ENCODE assay signal across 12 cellular contexts in genomic region chr15:81111510-81112375, GRCh38. TPM values are rescaled to one million over a fixed set of nuclear protein-coding genes. Genes with fewer than 3 reads are reported as not detected.
DNase-seq lines count a peak whose midpoint lies in the region; ATAC-seq, FAIRE-seq and TF ChIP-seq lines count a peak whose summit lies in the region.
"Had no signal": no experiment of that assay in that cellular context is flagged by ENCODE, and none has a peak within 500 bp of the region (broad histone marks: within the 10 kb centered on the region; RNA-seq: fewer than 3 reads in every experiment).

No MANE protein-coding gene starts in this region.

- no peak overlapping the region for H2BK15ac ChIP-seq in H1 (ENCODE audit: low read length)

- WGBS in H1 (ENCODE audit: extremely low coverage in 1 of 2, insufficient coverage in 1 of 2, insufficient read length in 1 of 2, insufficient replicate concordance in 2 of 2, low coverage in 1 of 2, low lambda C conversion rate in 2 of 2, missing lambda C conversion rate in 1 of 2), 2 experiments: 86% methylated on average over 6 of the region's 6 CpGs; no CpG with 5 or more reads in 1 of the 2 experiments
- WGBS in transverse colon (ENCODE audit: low coverage in 1 of 2), 2 donors: 61 to 66% methylated on average over 4 to 6 of the region's 6 CpGs

- TF ChIP-seq EP300 in H1 (IDR thresholded peaks at IDR 0.05; ENCODE audit: borderline replicate concordance in 1 of 2, low read depth in 2 of 2, low read length in 2 of 2): no peak
- TF ChIP-seq EP300 in transverse colon (IDR thresholded peaks at IDR 0.05; ENCODE audit: low read depth): no peak

- no peak overlapping the region for H3K56ac ChIP-seq in H1 (replicated peaks; ENCODE audit: insufficient read length, low read depth, low read length)

- no peaks in the 10 kb centered on the region for H3K36me3 ChIP-seq in H1 (ENCODE audit: control insufficient read depth in 2 of 4, insufficient read depth in 4 of 4, low read length in 3 of 4)
- no peaks in the 10 kb centered on the region for H3K36me3 ChIP-seq in transverse colon

- H2BK12ac ChIP-seq in H1 (ENCODE audit: low read depth, low read length): no peak overlapping the region

- H3K4me2 ChIP-seq in H1 (ENCODE audit: insufficient read depth in 1 of 2, low read depth in 2 of 2, low read length in 2 of 2): no peak overlapping the region

- no peak overlapping the region; the same call in 1 of the 2 replicates for H2AK5ac ChIP-seq in H1 (ENCODE audit: low read depth, low read length)

- TF ChIP-seq RAD21 in H1 (IDR thresholded peaks at IDR 0.05 in 1 of 2, conservative IDR thresholded peaks at IDR 0.05 in 1 of 2; ENCODE audit: low read depth in 2 of 2, low read length in 2 of 2): no peak

- H4K5ac ChIP-seq in H1 (ENCODE audit: insufficient read length, low read depth, low read length): no peak overlapping the region

- H3K23me2 ChIP-seq in H1 (ENCODE audit: low read depth, low read length): no peaks in the 10 kb centered on the region

- H4K20me1 ChIP-seq in H1 (replicated peaks in 1 of 2; ENCODE audit: control insufficient read depth in 1 of 2, insufficient read depth in 2 of 2, low read length in 2 of 2): no peaks in the 10 kb centered on the region

- H3K27me3 ChIP-seq in H1 (replicated peaks in 1 of 4; ENCODE audit: control insufficient read depth in 3 of 4, extremely low read depth in 1 of 4, insufficient read depth in 3 of 4, low read length in 3 of 4) (no peaks in the 10 kb centered on the region), transverse colon (peaks cover 25% of the 10 kb centered on the region)

- H2AFZ ChIP-seq in H1 (ENCODE audit: low read length): peak overlapping the region; percentile 85

- H3K14ac ChIP-seq in H1 (ENCODE audit: insufficient read length): no peak overlapping the region

- TF ChIP-seq CTCF in H1 (IDR thresholded peaks at IDR 0.05; ENCODE audit: control extremely low read depth in 1 of 3, insufficient read depth in 1 of 3, low read depth in 1 of 3, low read length in 3 of 3) (no peak), transverse colon (IDR thresholded peaks at IDR 0.05) (no peak)

- no peak overlapping the region for H4K91ac ChIP-seq in H1 (replicated peaks; ENCODE audit: insufficient read length, low read length)

- no peak for TF ChIP-seq POLR2A in H1 (IDR thresholded peaks at IDR 0.05; ENCODE audit: control extremely low read depth in 1 of 2, low read depth in 2 of 2, low read length in 2 of 2)
- no peak for TF ChIP-seq POLR2A in transverse colon (IDR thresholded peaks at IDR 0.05)

- ATAC-seq in GM18508 (IDR thresholded peaks at IDR 0.05; ENCODE audit: insufficient read depth, unreplicated experiment): peak; percentile 81
- ATAC-seq in GM21390 (IDR thresholded peaks at IDR 0.05; ENCODE audit: unreplicated experiment): peak; percentile 92
- ATAC-seq in HG03097 (IDR thresholded peaks at IDR 0.05; ENCODE audit: low FRiP score, unreplicated experiment): peak; percentile 63
- ATAC-seq in Right ventricle myocardium superior (ENCODE audit: poor library complexity): no peak

- peaks cover 1 to 5% (median 3%) of the 10 kb centered on the region in 4 experiments; a peak in 4 of 7 replicates for H3K4me1 ChIP-seq in H1 (replicated peaks in 1 of 4; ENCODE audit: control insufficient read depth in 3 of 4, insufficient read depth in 4 of 4, low read length in 3 of 4)
- H3K4me1 ChIP-seq in transverse colon: no peaks in the 10 kb centered on the region

- POLR2A ChIA-PET in H1 (lab: Charles Lee; ENCODE audit: partially characterized antibody): no interaction called here

- no peak overlapping the region for H2BK20ac ChIP-seq in H1 (ENCODE audit: low read length)

- H2BK5ac ChIP-seq in H1 (ENCODE audit: low read depth, low read length): no peak overlapping the region

- no peak overlapping the region for H3K9ac ChIP-seq in H1 (replicated peaks in 1 of 4; ENCODE audit: extremely low read depth in 1 of 4, low read depth in 3 of 4, low read length in 3 of 4)

- no peak overlapping the region for H3K4ac ChIP-seq in H1 (replicated peaks; ENCODE audit: insufficient read length, low read depth, low read length)

- no peak overlapping the region for H3K18ac ChIP-seq in H1 (ENCODE audit: extremely low read depth, low read length)

- intact Hi-C loops in cardiac septum (cut with DNase I) (no loop called here), transverse colon (cut with DNase I; ENCODE audit: low total_unique reads) (no loop called here), Right ventricle myocardium superior (cut with DNase I) (no loop called here)

- DNase-seq in H1 (ENCODE audit: low read depth in 1 of 2, low spot score in 2 of 2) (no peak), cardiac septum (ENCODE audit: low spot score) (no peak), transverse colon (no peak), Right ventricle myocardium superior (no peak)
- no peak for DNase-seq in activated CD4-positive, alpha-beta T cell treated with anti-CD3 and anti-CD28 coated beads for 1 hour
- DNase-seq: dermis blood vessel endothelial cell, NCI-H1930, SW 1271 had no signal

- H3K27ac ChIP-seq in H1 (ENCODE audit: low read depth, low read length) (no peak overlapping the region), transverse colon (no peak overlapping the region)
- H3K27ac ChIP-seq: HL-60 had no signal

- H3K9me3 ChIP-seq in H1 (ENCODE audit: insufficient read depth in 2 of 2, low read depth in 1 of 2, low read length in 1 of 2) (no peaks in the 10 kb centered on the region), transverse colon (no peaks in the 10 kb centered on the region)

- in situ Hi-C loops in transverse colon (cut with MboI; ENCODE audit: low pct_ligation_motif_present in 1 of 4, low pct_unique_long_range_greater_than_20kb in 1 of 4, low sequenced_read_pairs in 3 of 4): loop anchor here in 2 of 4 donors (25.0 kb wide), 2 partner anchors 151 to 301 kb away; no protein-coding TSS in a partner anchor

- no peak for FAIRE-seq in H1 (lab: Jason Lieb, UNC)

- CTCF ChIA-PET in H1 (lab: Charles Lee; ENCODE audit: partially characterized antibody): interaction anchor here (13.6 kb wide), 1 partner anchor 154 kb away, joined by 262 read pairs; no protein-coding TSS in a partner anchor

- H3K4me3 ChIP-seq in H1 (ENCODE audit: extremely low read depth in 1 of 4, insufficient read depth in 2 of 4, low read depth in 3 of 4, low read length in 4 of 4): no peak overlapping the region
- H3K4me3 ChIP-seq in transverse colon: no peak overlapping the region

- no peak overlapping the region for H3K23ac ChIP-seq in H1 (ENCODE audit: insufficient read length)

- H3K79me2 ChIP-seq in H1 (ENCODE audit: control insufficient read depth in 1 of 2, insufficient read depth in 2 of 2, low read length in 2 of 2): no peaks in the 10 kb centered on the region

- H3K79me1 ChIP-seq in H1 (ENCODE audit: low read depth, low read length): no peaks in the 10 kb centered on the region

- no peak overlapping the region for H2BK120ac ChIP-seq in H1 (replicated peaks; ENCODE audit: low read depth, low read length)

- H4K8ac ChIP-seq in H1 (ENCODE audit: extremely low read depth, insufficient read depth, low read length): no peak overlapping the region

TF ChIP-seq in H1, 55 proteins besides CTCF, POLR2A, EP300 and RAD21:
- TF ChIP-seq ATF3 (IDR thresholded peaks at IDR 0.05; ENCODE audit: insufficient read depth, low read depth, low read length): no peak
- TF ChIP-seq RNF2 (IDR thresholded peaks at IDR 0.05; ENCODE audit: borderline replicate concordance, low read depth, low read length, missing control alignments, poor library complexity, severe bottlenecking): no peak
- TF ChIP-seq HDAC6 (IDR thresholded peaks at IDR 0.05; ENCODE audit: low read depth, low read length): no peak
- no peak for TF ChIP-seq HDAC2 (IDR thresholded peaks at IDR 0.05; ENCODE audit: borderline replicate concordance in 1 of 2, low read depth in 2 of 2, low read length in 2 of 2)
- no peak for TF ChIP-seq ATF2 (IDR thresholded peaks at IDR 0.05; ENCODE audit: low read length)
- no peak for TF ChIP-seq CTBP2 (IDR thresholded peaks at IDR 0.05; ENCODE audit: borderline replicate concordance, insufficient read depth, insufficient read length, low read length)
- TF ChIP-seq CHD1 (IDR thresholded peaks at IDR 0.05; ENCODE audit: low read depth, low read length): no peak
- no peak for TF ChIP-seq JUND (IDR thresholded peaks at IDR 0.05; ENCODE audit: low read length)
- TF ChIP-seq E2F6 (IDR thresholded peaks at IDR 0.05): no peak

RNA-seq across cellular contexts. Expression of gene CFAP161, which starts 22.3 kb away (rescaled TPM):
- total RNA-seq in H1 (2021; fragmentation: NEBNext Ultra II Directional; extraction: Animal tissue kit (Norgen Biotek cat#: 25700)): not detected in 2 replicates
- 0.05 TPM in 1 of 2 replicates, not detected in the other for polyA plus RNA-seq in H1 (2011; rRNA removed)
- polyA plus RNA-seq in H1 (2011; cell fraction: cytosol; rRNA removed): not detected
- polyA plus RNA-seq in H1 (2011; cell fraction: nucleus; rRNA removed): 0.14 TPM
- not detected in 4 replicates for polyA plus RNA-seq in H1 (2012, experiment 1 of 2)
- polyA plus RNA-seq in H1 (2012, experiment 2 of 2): 0.10 TPM
- polyA plus RNA-seq in H1 (2013, experiment 1 of 2): not detected
- 0.02 TPM for polyA plus RNA-seq in H1 (2013, experiment 2 of 2)
- polyA minus RNA-seq in H1 (2011; rRNA and poly(A)+ RNA removed): 0.09 and 0.34 TPM in 2 replicates
- not detected for polyA minus RNA-seq in H1 (2011; cell fraction: cytosol; rRNA and poly(A)+ RNA removed)
- polyA minus RNA-seq in H1 (2011; cell fraction: nucleus; rRNA and poly(A)+ RNA removed): not detected
- total RNA-seq in cardiac septum (1.7 TPM), transverse colon (not detected), Right ventricle myocardium superior (0.30 TPM)
